20 cellular contexts compared by ENCODE assay signal in genomic region chr3:191324936-191325335, GRCh38.
"Had no signal": no experiment of that assay in that cellular context is flagged by ENCODE, and none has a peak within 500 bp of the region (broad histone marks: within the 10 kb centered on the region; RNA-seq: fewer than 3 reads in every experiment).

No MANE protein-coding gene starts in this region.

- DNase-seq: Karpas-422, KG1, MG63, NCI-H1092, NCI-H1105 treated with DMSO at 0.1 percent for 48 hours, NCI-H1417 treated with DMSO at 0.1 percent for 48 hours, NCI-H146, NCI-H1694 treated with DMSO at 0.1 percent for 48 hours, NCI-H1930, NCI-H2081, NCI-H2107, NCI-H2227 treated with DMSO at 0.1 percent for 48 hours, NCI-H524 treated with DMSO at 0.1 percent for 48 hours, NCI-H69, NCI-H774, Right ventricle myocardium superior, RPMI8226, SIG-M5 had no signal

- H3K4me3 ChIP-seq: MG63, SJSA1, SK-N-MC had no signal
